11 cellular contexts compared by ENCODE assay signal in the genomic region with DNA sequence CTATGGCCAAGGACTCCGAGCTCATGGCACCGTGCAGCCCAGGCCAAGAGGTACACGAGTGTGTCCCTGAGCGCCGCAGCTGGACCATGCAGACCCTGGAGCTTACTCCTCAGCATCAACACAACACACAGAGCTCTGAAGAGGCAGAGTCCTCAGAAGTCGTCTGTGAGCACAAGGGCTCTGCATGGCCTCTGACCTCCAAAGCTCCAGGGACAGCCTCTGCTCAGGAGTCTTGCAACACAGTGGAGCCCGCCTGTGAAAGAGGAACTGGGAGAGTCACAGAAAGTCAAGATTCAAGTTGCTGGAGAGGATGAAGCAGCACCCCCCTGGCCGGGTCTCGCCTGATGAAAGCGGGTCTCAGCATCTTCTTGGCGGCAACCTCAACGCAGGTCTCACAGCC. TPM values are rescaled to one million over a fixed set of nuclear protein-coding genes. Genes with fewer than 3 reads are reported as not detected.
DNase-seq lines count a peak whose midpoint lies in the region; ATAC-seq, FAIRE-seq and TF ChIP-seq lines count a peak whose summit lies in the region.
"Had no signal": no experiment of that assay in that cellular context is flagged by ENCODE, and none has a peak within 500 bp of the region (broad histone marks: within the 10 kb centered on the region; RNA-seq: fewer than 3 reads in every experiment).

No MANE protein-coding gene starts in this region.

- H3K36me3 ChIP-seq in right atrium auricular region (peaks cover 26% of the 10 kb centered on the region), adipocyte (ENCODE audit: control insufficient read depth, insufficient read depth, low read length, severe bottlenecking) (peaks cover 9% of the 10 kb centered on the region), kidney (ENCODE audit: control insufficient read depth in 1 of 2, insufficient read depth in 2 of 2, low read length in 2 of 2) (peaks cover 9 to 18% of the 10 kb centered on the region in 2 donors), smooth muscle cell (ENCODE audit: low read depth) (no peaks in the 10 kb centered on the region)

- DNase-seq in Right ventricle myocardium inferior (ENCODE audit: missing footprints) (peak; percentile 83), right atrium auricular region (ENCODE audit: low spot score) (no peak), adipocyte (ENCODE audit: low read depth) (peak; percentile 15), kidney (peak; percentile 79), smooth muscle cell (lab: John Stamatoyannopoulos, UW; ENCODE audit: unreplicated experiment) (no peak)
- DNase-seq: DMS79 treated with DMSO at 0.1 percent for 48 hours, erythroblast, NCI-H187 had no signal

- no peak overlapping the region for H3K4me3 ChIP-seq in right atrium auricular region
- no peak overlapping the region for H3K4me3 ChIP-seq in adipocyte (ENCODE audit: low read length)
- no peak overlapping the region for H3K4me3 ChIP-seq in kidney (ENCODE audit: low read length in 2 of 2)
- H3K4me3 ChIP-seq in smooth muscle cell, result no peak overlapping the region

- 95% methylated on average over 12 of the region's 12 CpGs for WGBS in smooth muscle cell (ENCODE audit: low lambda C conversion rate)

- H3K27ac ChIP-seq in right atrium auricular region (no peak overlapping the region), kidney (ENCODE audit: low read depth in 2 of 2, low read length in 2 of 2) (no peak overlapping the region), smooth muscle cell (ENCODE audit: low read depth) (no peak overlapping the region)

- intact Hi-C loops in Right ventricle myocardium inferior (cut with DNase I) (no loop called here), kidney (cut with DNase I) (no loop called here)

- H3K9ac ChIP-seq in adipocyte (ENCODE audit: low read length) (no peak overlapping the region), kidney (ENCODE audit: low read length in 2 of 2) (no peak overlapping the region), smooth muscle cell (ENCODE audit: low read depth) (no peak overlapping the region)

- H3K9me3 ChIP-seq in right atrium auricular region (no peaks in the 10 kb centered on the region), adipocyte (ENCODE audit: control insufficient read depth, low read length) (no peaks in the 10 kb centered on the region), kidney (ENCODE audit: control insufficient read depth in 1 of 2, low read length in 2 of 2) (no peaks in the 10 kb centered on the region), smooth muscle cell (replicated peaks; ENCODE audit: low read depth) (no peaks in the 10 kb centered on the region)

- FAIRE-seq in kidney (lab: Jason Lieb, UNC), result no peak

- no peak overlapping the region for H3K4me2 ChIP-seq in smooth muscle cell

- H3K4me1 ChIP-seq in right atrium auricular region (peaks cover 0 to 26% of the 10 kb centered on the region in 2 donors), adipocyte (ENCODE audit: control insufficient read depth, insufficient read depth, low read length) (peaks cover 31% of the 10 kb centered on the region), kidney (ENCODE audit: control insufficient read depth in 1 of 2, insufficient read depth in 1 of 2, low read depth in 1 of 2, low read length in 2 of 2) (peaks cover 13 to 29% of the 10 kb centered on the region in 2 donors), smooth muscle cell (ENCODE audit: low read depth) (peaks cover 16% of the 10 kb centered on the region)

- H3K27me3 ChIP-seq in right atrium auricular region (no peaks in the 10 kb centered on the region), adipocyte (replicated peaks; ENCODE audit: control insufficient read depth, insufficient read depth, low read length) (peaks cover 7% of the 10 kb centered on the region), smooth muscle cell (ENCODE audit: low read depth) (no peaks in the 10 kb centered on the region)

- ATAC-seq in Right ventricle myocardium inferior, result no peak
- no peak for ATAC-seq in GM19452 (IDR thresholded peaks at IDR 0.05; ENCODE audit: unreplicated experiment)
- ATAC-seq in SK-N-SH treated with all-trans-retinoic acid at 6 μM for 48 hours, result no peak
- no peak for ATAC-seq in HG02798 (IDR thresholded peaks at IDR 0.05; ENCODE audit: poor library complexity, unreplicated experiment)

- H2AFZ ChIP-seq in smooth muscle cell (ENCODE audit: low read depth), result no peak overlapping the region

- peaks cover 74% of the 10 kb centered on the region for H4K20me1 ChIP-seq in smooth muscle cell (ENCODE audit: low read depth)

- no peaks in the 10 kb centered on the region for H3F3A ChIP-seq in smooth muscle cell (ENCODE audit: low read depth)

- TF ChIP-seq CTCF in right atrium auricular region (IDR thresholded peaks at IDR 0.05), result no peak
- no peak for TF ChIP-seq CTCF in kidney (IDR thresholded peaks at IDR 0.05; ENCODE audit: borderline replicate concordance, extremely low read depth, insufficient read depth)
- TF ChIP-seq CTCF in smooth muscle cell (IDR thresholded peaks at IDR 0.05; ENCODE audit: borderline replicate concordance, insufficient read depth, poor library complexity, severe bottlenecking), result no peak

- H3K79me2 ChIP-seq in smooth muscle cell (ENCODE audit: low read depth), result peaks cover 35% of the 10 kb centered on the region

TF ChIP-seq in SK-N-SH treated with all-trans-retinoic acid at 6 μM for 48 hours, 23 proteins besides CTCF, POLR2A, EP300 and RAD21:
- TF ChIP-seq, protein P1, sequence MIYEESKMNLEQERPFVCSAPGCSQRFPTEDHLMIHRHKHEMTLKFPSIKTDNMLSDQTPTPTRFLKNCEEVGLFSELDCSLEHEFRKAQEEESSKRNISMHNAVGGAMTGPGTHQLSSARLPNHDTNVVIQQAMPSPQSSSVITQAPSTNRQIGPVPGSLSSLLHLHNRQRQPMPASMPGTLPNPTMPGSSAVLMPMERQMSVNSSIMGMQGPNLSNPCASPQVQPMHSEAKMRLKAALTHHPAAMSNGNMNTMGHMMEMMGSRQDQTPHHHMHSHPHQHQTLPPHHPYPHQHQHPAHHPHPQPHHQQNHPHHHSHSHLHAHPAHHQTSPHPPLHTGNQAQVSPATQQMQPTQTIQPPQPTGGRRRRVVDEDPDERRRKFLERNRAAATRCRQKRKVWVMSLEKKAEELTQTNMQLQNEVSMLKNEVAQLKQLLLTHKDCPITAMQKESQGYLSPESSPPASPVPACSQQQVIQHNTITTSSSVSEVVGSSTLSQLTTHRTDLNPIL (CRISPR knock-in tag; IDR thresholded peaks at IDR 0.05; ENCODE audit: low read depth), result no peak
- TF ChIP-seq GLIS3 (CRISPR knock-in tag; IDR thresholded peaks at IDR 0.05) (no peak), RARB (CRISPR knock-in tag; IDR thresholded peaks at IDR 0.05) (no peak), TOX (CRISPR knock-in tag; IDR thresholded peaks at IDR 0.05; ENCODE audit: borderline replicate concordance) (no peak), TCF4 (CRISPR knock-in tag; IDR thresholded peaks at IDR 0.05; ENCODE audit: borderline replicate concordance) (no peak), ISL1 (CRISPR knock-in tag; IDR thresholded peaks at IDR 0.05) (no peak)
- TF ChIP-seq, protein P2, sequence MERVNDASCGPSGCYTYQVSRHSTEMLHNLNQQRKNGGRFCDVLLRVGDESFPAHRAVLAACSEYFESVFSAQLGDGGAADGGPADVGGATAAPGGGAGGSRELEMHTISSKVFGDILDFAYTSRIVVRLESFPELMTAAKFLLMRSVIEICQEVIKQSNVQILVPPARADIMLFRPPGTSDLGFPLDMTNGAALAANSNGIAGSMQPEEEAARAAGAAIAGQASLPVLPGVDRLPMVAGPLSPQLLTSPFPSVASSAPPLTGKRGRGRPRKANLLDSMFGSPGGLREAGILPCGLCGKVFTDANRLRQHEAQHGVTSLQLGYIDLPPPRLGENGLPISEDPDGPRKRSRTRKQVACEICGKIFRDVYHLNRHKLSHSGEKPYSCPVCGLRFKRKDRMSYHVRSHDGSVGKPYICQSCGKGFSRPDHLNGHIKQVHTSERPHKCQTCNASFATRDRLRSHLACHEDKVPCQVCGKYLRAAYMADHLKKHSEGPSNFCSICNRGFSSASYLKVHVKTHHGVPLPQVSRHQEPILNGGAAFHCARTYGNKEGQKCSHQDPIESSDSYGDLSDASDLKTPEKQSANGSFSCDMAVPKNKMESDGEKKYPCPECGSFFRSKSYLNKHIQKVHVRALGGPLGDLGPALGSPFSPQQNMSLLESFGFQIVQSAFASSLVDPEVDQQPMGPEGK (CRISPR knock-in tag; IDR thresholded peaks at IDR 0.05; ENCODE audit: borderline replicate concordance), result no peak

RNA-seq across cellular contexts. Expression of gene LRPAP1, which starts 2.9 kb away (rescaled TPM):
- total RNA-seq in Right ventricle myocardium inferior, result 286 TPM
- total RNA-seq in right atrium auricular region, result 100 to 1,000 TPM; 256 to 321 TPM
- total RNA-seq in kidney, result 204 TPM
- 373 TPM for polyA plus RNA-seq in kidney (ENCODE audit: insufficient read depth, low read depth, low replicate concordance)
- 82.6 and 87.0 TPM in 2 replicates for total RNA-seq in smooth muscle cell
- polyA plus RNA-seq in smooth muscle cell, result 277 and 293 TPM in 2 replicates

Comparison
In these comparisons a context has a peak if more than half of its experiments do, and no peak if none do; other contexts are left out.
1. DNase-seq: peak in Right ventricle myocardium inferior (single experiment), adipocyte (single experiment) and kidney (single experiment); none in right atrium auricular region (single experiment) and smooth muscle cell (single experiment).